Comparison of ENCODE assay signal across 14 cellular contexts in the genomic region with DNA sequence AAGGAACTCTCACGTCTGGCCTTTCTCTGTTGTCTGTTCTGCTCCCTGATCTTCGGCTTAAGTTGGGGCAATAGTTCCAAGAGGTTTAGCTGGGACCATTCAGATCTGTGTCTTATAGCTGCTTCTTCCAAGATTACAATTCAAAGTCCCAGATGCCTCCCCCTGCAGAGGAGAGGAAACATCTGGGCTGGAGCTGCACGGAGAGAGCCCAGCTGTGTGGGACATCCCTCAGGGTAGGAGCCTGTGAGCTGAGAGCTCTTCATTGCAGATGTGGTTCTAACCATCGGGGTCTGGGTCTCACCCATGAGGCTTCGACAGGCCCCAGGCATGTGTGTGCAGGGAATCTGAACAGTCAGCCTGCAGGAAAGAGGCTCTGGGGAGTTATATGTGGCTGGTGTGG. TPM values are rescaled to one million over a fixed set of nuclear protein-coding genes. Genes with fewer than 3 reads are reported as not detected.
DNase-seq lines count a peak whose midpoint lies in the region; ATAC-seq, FAIRE-seq and TF ChIP-seq lines count a peak whose summit lies in the region.
"Had no signal": no experiment of that assay in that cellular context is flagged by ENCODE, and none has a peak within 500 bp of the region (broad histone marks: within the 10 kb centered on the region; RNA-seq: fewer than 3 reads in every experiment).

No MANE protein-coding gene starts in this region.

- DNase-seq in CD4-positive, alpha-beta T cell = no peak
- no peak for DNase-seq in H1 (ENCODE audit: low read depth in 1 of 2, low spot score in 2 of 2)
- no peak for DNase-seq in thyroid gland
- no peak for DNase-seq in coronary artery (ENCODE audit: low spot score)
- no peak for DNase-seq in erythroblast (lab: John Stamatoyannopoulos, UW)
- DNase-seq in iPS-NIHi11 (ENCODE audit: low spot score) = no peak
- DNase-seq: anterior cingulate cortex; effector CD8-positive, alpha-beta T cell; posterior cingulate gyrus; stimulated activated CD4-positive, alpha-beta T cell treated with anti-CD3 and anti-CD28 coated beads, Interleukin-2, amount 100 ng/mL, for 24 hours; stimulated activated naive CD4-positive, alpha-beta T cell had no signal

- H3K79me2 ChIP-seq in OCI-LY1 (ENCODE audit: insufficient read depth, low read length) (no peaks in the 10 kb centered on the region), H1 (ENCODE audit: control insufficient read depth in 1 of 2, insufficient read depth in 2 of 2, low read length in 2 of 2) (no peaks in the 10 kb centered on the region)

- intact Hi-C loops in CD4-positive, alpha-beta T cell (cut with DNase I, micrococcal nuclease) = no loop called here
- intact Hi-C loops in thyroid gland (cut with DNase I) = no loop called here

- H3K27me3 Mint-ChIP-seq in CD4-positive, alpha-beta T cell = no peaks in the 10 kb centered on the region
- peaks cover 7% of the 10 kb centered on the region for H3K27me3 Mint-ChIP-seq in nephron (ENCODE audit: low read depth)

- no peak overlapping the region for H2BK120ac ChIP-seq in H1 (replicated peaks; ENCODE audit: low read depth, low read length)

- no peak for TF ChIP-seq EP300 in H1 (IDR thresholded peaks at IDR 0.05; ENCODE audit: borderline replicate concordance in 1 of 2, low read depth in 2 of 2, low read length in 2 of 2)

- no peak overlapping the region for H3K4me3 Mint-ChIP-seq in CD4-positive, alpha-beta T cell
- no peak overlapping the region for H3K4me3 Mint-ChIP-seq in nephron

- H4K20me1 ChIP-seq in OCI-LY1 (ENCODE audit: insufficient read depth, low read length) = no peaks in the 10 kb centered on the region
- H4K20me1 ChIP-seq in H1 (replicated peaks in 1 of 2; ENCODE audit: control insufficient read depth in 1 of 2, insufficient read depth in 2 of 2, low read length in 2 of 2) = no peaks in the 10 kb centered on the region

- H4K8ac ChIP-seq in H1 (ENCODE audit: extremely low read depth, insufficient read depth, low read length) = no peak overlapping the region; the same call in 1 of the 2 replicates

- no peak overlapping the region for H4K91ac ChIP-seq in H1 (replicated peaks; ENCODE audit: insufficient read length, low read length)

- 77% methylated on average over 5 of the region's 5 CpGs; no CpG with 5 or more reads in 1 of the 2 experiments for WGBS in H1 (ENCODE audit: extremely low coverage in 1 of 2, insufficient coverage in 1 of 2, insufficient read length in 1 of 2, insufficient replicate concordance in 2 of 2, low coverage in 1 of 2, low lambda C conversion rate in 2 of 2, missing lambda C conversion rate in 1 of 2), 2 experiments
- 58 to 65% methylated on average over 5 of the region's 5 CpGs for WGBS in thyroid gland, 2 donors

- POLR2A ChIA-PET in CD4-positive, alpha-beta T cell (lab: Charles Lee) = interaction anchor here (0.8 to 36.2 kb wide), 6 partner anchors 10 to 93 kb away, joined by 3 to 1343 read pairs (median 46); partner anchors contain the start of gene TRAF1
- POLR2A ChIA-PET in H1 (lab: Charles Lee; ENCODE audit: partially characterized antibody) = interaction anchor here (0.6 to 1.6 kb wide), 5 partner anchors 11 to 330 kb away, joined by 3 to 5 read pairs (median 3); partner anchors contain the start of gene FBXW2

- TF ChIP-seq POLR2A in H1 (IDR thresholded peaks at IDR 0.05; ENCODE audit: control extremely low read depth in 1 of 2, low read depth in 2 of 2, low read length in 2 of 2) (no peak), thyroid gland (IDR thresholded peaks at IDR 0.05) (no peak), erythroblast (IDR thresholded peaks at IDR 0.05; ENCODE audit: low read length) (no peak)

- no peak overlapping the region for H2AK5ac ChIP-seq in H1 (ENCODE audit: low read depth, low read length)

- no peaks in the 10 kb centered on the region for H3K27me3 ChIP-seq in CD4-positive, alpha-beta T cell (ENCODE audit: control insufficient read depth, insufficient read depth, low read length)
- H3K27me3 ChIP-seq in OCI-LY1 (ENCODE audit: insufficient read depth, low read length) (no peaks in the 10 kb centered on the region), H1 (replicated peaks in 1 of 4; ENCODE audit: control insufficient read depth in 3 of 4, extremely low read depth in 1 of 4, insufficient read depth in 3 of 4, low read length in 3 of 4) (no peaks in the 10 kb centered on the region), thyroid gland (no peaks in the 10 kb centered on the region)

- H3K23me2 ChIP-seq in H1 (ENCODE audit: low read depth, low read length) = no peaks in the 10 kb centered on the region; the same call in 1 of the 2 replicates

- TF ChIP-seq CTCF in CD4-positive, alpha-beta T cell (IDR thresholded peaks at IDR 0.05) = no peak
- TF ChIP-seq CTCF in OCI-LY1 (IDR thresholded peaks at IDR 0.05; ENCODE audit: low read length) (no peak), H1 (IDR thresholded peaks at IDR 0.05; ENCODE audit: control extremely low read depth in 1 of 3, insufficient read depth in 1 of 3, low read depth in 1 of 3, low read length in 3 of 3) (no peak), nephron (IDR thresholded peaks at IDR 0.05; ENCODE audit: unreplicated experiment in 3 of 3) (no peak), thyroid gland (IDR thresholded peaks at IDR 0.05) (no peak), coronary artery (IDR thresholded peaks at IDR 0.05) (no peak)

- H3K4ac ChIP-seq in H1 (replicated peaks; ENCODE audit: insufficient read length, low read depth, low read length) = no peak overlapping the region

- H3K9ac ChIP-seq in OCI-LY1 (ENCODE audit: low read length) = no peak overlapping the region; the same call in 1 of the 2 replicates
- H3K9ac ChIP-seq in H1 (replicated peaks in 1 of 4; ENCODE audit: extremely low read depth in 1 of 4, low read depth in 3 of 4, low read length in 3 of 4) = no peak overlapping the region

- H3K9me3 ChIP-seq in CD4-positive, alpha-beta T cell (ENCODE audit: control insufficient read depth, low read length) = no peaks in the 10 kb centered on the region
- no peaks in the 10 kb centered on the region for H3K9me3 ChIP-seq in OCI-LY1 (ENCODE audit: low read length)
- no peaks in the 10 kb centered on the region for H3K9me3 ChIP-seq in H1 (ENCODE audit: insufficient read depth in 2 of 2, low read depth in 1 of 2, low read length in 1 of 2)
- no peaks in the 10 kb centered on the region for H3K9me3 ChIP-seq in thyroid gland

- H3K9me2 ChIP-seq in OCI-LY1 (ENCODE audit: low read depth, low read length) = no peaks in the 10 kb centered on the region

- no peaks in the 10 kb centered on the region for H3K79me1 ChIP-seq in H1 (ENCODE audit: low read depth, low read length)

- no peak overlapping the region for H3K18ac ChIP-seq in H1 (ENCODE audit: extremely low read depth, low read length)

- H2AFZ ChIP-seq in OCI-LY1 (ENCODE audit: low read length) (no peak overlapping the region), H1 (ENCODE audit: low read length) (0 out of 2 replicates have a peak overlapping the region, but pooled peaks have one; percentile 52)

- ATAC-seq in CD4-positive, alpha-beta T cell (ENCODE audit: poor library complexity) = no peak

- H3K4me1 Mint-ChIP-seq in CD4-positive, alpha-beta T cell (ENCODE audit: low read depth) = peaks cover 69% of the 10 kb centered on the region
- H3K4me1 Mint-ChIP-seq in nephron = peaks cover 19% of the 10 kb centered on the region

- no peak overlapping the region for H3K27ac ChIP-seq in CD4-positive, alpha-beta T cell (ENCODE audit: low read depth, low read length)
- peak overlapping the region; percentile 27 for H3K27ac ChIP-seq in OCI-LY1 (ENCODE audit: low read depth, low read length, poor library complexity, severe bottlenecking)
- H3K27ac ChIP-seq in H1 (ENCODE audit: low read depth, low read length) = no peak overlapping the region
- no peak overlapping the region for H3K27ac ChIP-seq in thyroid gland
- H3K27ac ChIP-seq in coronary artery = peak overlapping the region in 1 of 2 donors; percentile 65
- H3K27ac ChIP-seq: HL-60 had no signal

- peak overlapping the region; percentile 72 for H3K27ac Mint-ChIP-seq in CD4-positive, alpha-beta T cell
- H3K27ac Mint-ChIP-seq in nephron = peak overlapping the region; percentile 11 to 80 (median 63)

- peaks cover 42% of the 10 kb centered on the region for H3K4me1 ChIP-seq in OCI-LY1 (ENCODE audit: insufficient read depth, low read length, severe bottlenecking)
- peaks cover 0 to 5% (median 4%) of the 10 kb centered on the region in 4 experiments; a peak in 6 of 7 replicates for H3K4me1 ChIP-seq in H1 (replicated peaks in 1 of 4; ENCODE audit: control insufficient read depth in 3 of 4, insufficient read depth in 4 of 4, low read length in 3 of 4)
- H3K4me1 ChIP-seq in thyroid gland = no peaks in the 10 kb centered on the region

- CTCF ChIA-PET in CD4-positive, alpha-beta T cell (lab: Charles Lee) = interaction anchor here (1.2 kb wide), 1 partner anchor 40 kb away, joined by 3 read pairs; no protein-coding TSS in a partner anchor
- CTCF ChIA-PET in H1 (lab: Charles Lee; ENCODE audit: partially characterized antibody) = interaction anchor here (0.7 to 2.1 kb wide), 10 partner anchors 8 to 170 kb away, joined by 3 to 8 read pairs (median 4); no protein-coding TSS in a partner anchor

- H2BK12ac ChIP-seq in H1 (ENCODE audit: low read depth, low read length) = no peak overlapping the region

- FAIRE-seq in H1 (lab: Jason Lieb, UNC) = no peak

- no peak for TF ChIP-seq RAD21 in H1 (IDR thresholded peaks at IDR 0.05 in 1 of 2, conservative IDR thresholded peaks at IDR 0.05 in 1 of 2; ENCODE audit: low read depth in 2 of 2, low read length in 2 of 2)

- no peaks in the 10 kb centered on the region for H3K9me3 Mint-ChIP-seq in CD4-positive, alpha-beta T cell
- no peaks in the 10 kb centered on the region for H3K9me3 Mint-ChIP-seq in nephron

- no peak overlapping the region for H2BK15ac ChIP-seq in H1 (ENCODE audit: low read length)

- H3K23ac ChIP-seq in H1 (ENCODE audit: insufficient read length) = no peak overlapping the region

- no peak overlapping the region for H4K5ac ChIP-seq in H1 (ENCODE audit: insufficient read length, low read depth, low read length)

- H3K4me3 ChIP-seq in OCI-LY1 (ENCODE audit: low read depth, low read length, poor library complexity, severe bottlenecking) (no peak overlapping the region), H1 (ENCODE audit: extremely low read depth in 1 of 4, insufficient read depth in 2 of 4, low read depth in 3 of 4, low read length in 4 of 4) (no peak overlapping the region), thyroid gland (replicated peaks in 1 of 3) (no peak overlapping the region), coronary artery (no peak overlapping the region)

- no peak overlapping the region for H3K14ac ChIP-seq in H1 (ENCODE audit: insufficient read length)

- H3F3A ChIP-seq in OCI-LY1 (ENCODE audit: insufficient read depth, low read length) = no peaks in the 10 kb centered on the region

- H2BK5ac ChIP-seq in H1 (ENCODE audit: low read depth, low read length) = no peak overlapping the region

- H3K36me3 Mint-ChIP-seq in CD4-positive, alpha-beta T cell (ENCODE audit: low read depth) = no peaks in the 10 kb centered on the region
- H3K36me3 Mint-ChIP-seq in nephron (ENCODE audit: low read depth) = no peaks in the 10 kb centered on the region

- H3K4me2 ChIP-seq in OCI-LY1 (ENCODE audit: low read length) (no peak overlapping the region), H1 (ENCODE audit: insufficient read depth in 1 of 2, low read depth in 2 of 2, low read length in 2 of 2) (no peak overlapping the region)

- no peak overlapping the region for H3K56ac ChIP-seq in H1 (replicated peaks; ENCODE audit: insufficient read length, low read depth, low read length)

- no peaks in the 10 kb centered on the region for H3K36me3 ChIP-seq in OCI-LY1 (ENCODE audit: insufficient read depth, low read length)
- no peaks in the 10 kb centered on the region for H3K36me3 ChIP-seq in H1 (ENCODE audit: control insufficient read depth in 2 of 4, insufficient read depth in 4 of 4, low read length in 3 of 4)
- no peaks in the 10 kb centered on the region for H3K36me3 ChIP-seq in thyroid gland

- H2BK20ac ChIP-seq in H1 (ENCODE audit: low read length) = no peak overlapping the region

RNA-seq across cellular contexts. Expression of gene PHF19, which starts 9.0 kb away (rescaled TPM):
- 10 to 100 TPM; 60.3 to 63.0 TPM for total RNA-seq in CD4-positive, alpha-beta T cell
- 30.2 and 31.8 TPM in 2 replicates for total RNA-seq in H1 (2021; fragmentation: NEBNext Ultra II Directional; extraction: Animal tissue kit (Norgen Biotek cat#: 25700))
- 28.2 and 31.0 TPM in 2 replicates for polyA plus RNA-seq in H1 (2011; rRNA removed)
- polyA plus RNA-seq in H1 (2011; cell fraction: cytosol; rRNA removed) = 25.8 TPM
- 48.1 TPM for polyA plus RNA-seq in H1 (2011; cell fraction: nucleus; rRNA removed)
- polyA plus RNA-seq in H1 (2012, experiment 1 of 2) = 26.2 to 35.4 TPM (median 31.5 TPM) in 4 replicates
- polyA plus RNA-seq in H1 (2012, experiment 2 of 2) = 29.9 TPM
- 24.5 TPM for polyA plus RNA-seq in H1 (2013, experiment 1 of 2)
- 23.1 TPM for polyA plus RNA-seq in H1 (2013, experiment 2 of 2)
- 26.6 and 43.7 TPM in 2 replicates for polyA minus RNA-seq in H1 (2011; rRNA and poly(A)+ RNA removed)
- 16.2 TPM for polyA minus RNA-seq in H1 (2011; cell fraction: cytosol; rRNA and poly(A)+ RNA removed)
- polyA minus RNA-seq in H1 (2011; cell fraction: nucleus; rRNA and poly(A)+ RNA removed) = 28.2 TPM
- 10 to 100 TPM; 10.8 to 24.1 (median 13.1) TPM for total RNA-seq in thyroid gland

RNA-seq across cellular contexts. Expression of gene TRAF1, which starts 40.6 kb away (rescaled TPM):
- 10 to 100 TPM; 60.3 to 61.7 TPM for total RNA-seq in CD4-positive, alpha-beta T cell
- total RNA-seq in H1 (2021; fragmentation: NEBNext Ultra II Directional; extraction: Animal tissue kit (Norgen Biotek cat#: 25700)) = 1.5 and 1.6 TPM in 2 replicates
- 3.1 and 3.2 TPM in 2 replicates for polyA plus RNA-seq in H1 (2011; rRNA removed)
- 4.9 TPM for polyA plus RNA-seq in H1 (2011; cell fraction: cytosol; rRNA removed)
- 7.4 TPM for polyA plus RNA-seq in H1 (2011; cell fraction: nucleus; rRNA removed)
- 1.8 to 3.0 TPM (median 2.2 TPM) in 4 replicates for polyA plus RNA-seq in H1 (2012, experiment 1 of 2)
- polyA plus RNA-seq in H1 (2012, experiment 2 of 2) = 0.80 TPM
- 1.2 TPM for polyA plus RNA-seq in H1 (2013, experiment 1 of 2)
- polyA plus RNA-seq in H1 (2013, experiment 2 of 2) = 1.1 TPM
- 4.5 and 4.6 TPM in 2 replicates for polyA minus RNA-seq in H1 (2011; rRNA and poly(A)+ RNA removed)
- 1.6 TPM for polyA minus RNA-seq in H1 (2011; cell fraction: cytosol; rRNA and poly(A)+ RNA removed)
- polyA minus RNA-seq in H1 (2011; cell fraction: nucleus; rRNA and poly(A)+ RNA removed) = 6.9 TPM
- 1 to 10 TPM; 5.7 to 7.8 (median 6.6) TPM for total RNA-seq in thyroid gland

RNA-seq across cellular contexts. Expression of gene PSMD5, which starts 43.2 kb away (rescaled TPM):
- total RNA-seq in CD4-positive, alpha-beta T cell = 10 to 100 TPM; 35.4 to 44.3 TPM
- total RNA-seq in H1 (2021; fragmentation: NEBNext Ultra II Directional; extraction: Animal tissue kit (Norgen Biotek cat#: 25700)) = 30.0 and 30.5 TPM in 2 replicates
- polyA plus RNA-seq in H1 (2011; rRNA removed) = 12.9 and 19.2 TPM in 2 replicates
- polyA plus RNA-seq in H1 (2011; cell fraction: cytosol; rRNA removed) = 26.0 TPM
- polyA plus RNA-seq in H1 (2011; cell fraction: nucleus; rRNA removed) = 15.8 TPM
- 18.2 to 51.8 TPM (median 31.4 TPM) in 4 replicates for polyA plus RNA-seq in H1 (2012, experiment 1 of 2)
- 9.8 TPM for polyA plus RNA-seq in H1 (2012, experiment 2 of 2)
- polyA plus RNA-seq in H1 (2013, experiment 1 of 2) = 27.6 TPM
- 28.0 TPM for polyA plus RNA-seq in H1 (2013, experiment 2 of 2)
- polyA minus RNA-seq in H1 (2011; rRNA and poly(A)+ RNA removed) = 18.9 and 30.8 TPM in 2 replicates
- polyA minus RNA-seq in H1 (2011; cell fraction: cytosol; rRNA and poly(A)+ RNA removed) = 33.9 TPM
- polyA minus RNA-seq in H1 (2011; cell fraction: nucleus; rRNA and poly(A)+ RNA removed) = 15.0 TPM
- total RNA-seq in thyroid gland = 10 to 100 TPM; 34.8 to 38.6 (median 36.5) TPM

Comparison
In these comparisons a context has a peak if more than half of its experiments do, and no peak if none do; other contexts are left out.
1. RNA of gene TRAF1, which starts 40.6 kb away (total RNA-seq): 60.3 to 61.7 TPM in CD4-positive, alpha-beta T cell; 5.7 to 7.8 TPM in thyroid gland and 1.5 to 1.6 TPM in H1; every median in the first group is over 4 times any median in the second.